Comparison of ENCODE assay signal across 21 cellular contexts in the genomic region with DNA sequence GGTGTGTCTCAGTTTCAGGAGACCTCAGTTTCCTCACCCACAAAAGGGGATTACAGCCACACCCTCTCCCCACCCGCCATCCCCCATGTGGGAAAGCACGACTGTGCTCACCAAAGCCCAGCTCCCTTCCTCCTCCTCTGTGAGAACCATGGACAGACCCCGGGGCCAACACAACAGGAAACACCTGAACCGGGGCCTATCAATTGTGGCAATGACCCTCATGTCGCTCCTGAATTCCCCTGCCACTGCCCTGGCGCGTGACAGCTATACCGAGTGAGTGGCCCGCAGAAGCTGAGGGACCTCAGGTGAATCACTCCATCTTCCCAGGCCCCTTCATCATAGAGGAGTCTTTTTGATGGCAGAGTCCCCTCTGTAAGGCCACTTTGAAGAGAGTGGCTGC. TPM values are rescaled to one million over a fixed set of nuclear protein-coding genes. Genes with fewer than 3 reads are reported as not detected.
"Had no signal": no experiment of that assay in that cellular context is flagged by ENCODE, and none has a peak within 500 bp of the region (broad histone marks: within the 10 kb centered on the region; RNA-seq: fewer than 3 reads in every experiment).

No MANE protein-coding gene starts in this region.

- FAIRE-seq: kidney had no signal

- H3K4me2 ChIP-seq: hepatocyte, smooth muscle cell had no signal

- H3K4me1 ChIP-seq: body of pancreas, colonic mucosa, uterus had no signal

- H3K27me3 Mint-ChIP-seq: activated CD4-positive, alpha-beta memory T cell treated with anti-CD3 and anti-CD28 coated beads, Interleukin-2, amount 10 ng/mL, durations not matched to agents 7 days and 5 days; activated naive CD8-positive, alpha-beta T cell treated with anti-CD3 and anti-CD28 coated beads for 36 hours; progenitor cell of endocrine pancreas had no signal

- H3K36me3 ChIP-seq: colonic mucosa, uterus had no signal

- DNase-seq: activated CD4-positive, alpha-beta memory T cell treated with anti-CD3 and anti-CD28 coated beads, Interleukin-2, amount 10 ng/mL, durations not matched to agents 7 days and 5 days; activated effector memory CD4-positive, alpha-beta T cell treated with anti-CD3 and anti-CD28 coated beads, Interleukin-2, amount 50 U/mL, for 16 hours; activated naive CD8-positive, alpha-beta T cell treated with anti-CD3 and anti-CD28 coated beads for 36 hours; activated T-cell treated with anti-CD3 and anti-CD28 coated beads, Interleukin-2, amount 50 U/mL, for 4 hours; amygdala; caudate nucleus; colonic mucosa; effector CD8-positive, alpha-beta T cell; kidney; left ventricle myocardium superior; mesendoderm; nephron progenitor cell; uterus; WERI-Rb-1 had no signal

- ATAC-seq: activated T-cell treated with anti-CD3 and anti-CD28 coated beads, Interleukin-2, amount 50 U/mL, for 4 hours; body of pancreas; left ventricle myocardium superior had no signal

- H3K9me3 ChIP-seq: body of pancreas, colonic mucosa, right atrium auricular region, uterus had no signal

- H2AFZ ChIP-seq: hepatocyte had no signal

- H3K27ac Mint-ChIP-seq: activated CD4-positive, alpha-beta memory T cell treated with anti-CD3 and anti-CD28 coated beads, Interleukin-2, amount 10 ng/mL, durations not matched to agents 7 days and 5 days; activated naive CD8-positive, alpha-beta T cell treated with anti-CD3 and anti-CD28 coated beads for 36 hours; progenitor cell of endocrine pancreas had no signal

- H3K79me2 ChIP-seq: hepatocyte had no signal

- H3K27me3 ChIP-seq: body of pancreas, colonic mucosa, hepatocyte, right atrium auricular region, uterus had no signal

- H3K27ac ChIP-seq: body of pancreas, colonic mucosa, epithelial cell of prostate, hepatocyte, right atrium auricular region, SK-N-MC, uterus, WERI-Rb-1 had no signal

- H3K4me3 Mint-ChIP-seq: activated CD4-positive, alpha-beta memory T cell treated with anti-CD3 and anti-CD28 coated beads, Interleukin-2, amount 10 ng/mL, durations not matched to agents 7 days and 5 days; activated naive CD8-positive, alpha-beta T cell treated with anti-CD3 and anti-CD28 coated beads for 36 hours; activated T-cell treated with anti-CD3 and anti-CD28 coated beads, Interleukin-2, amount 50 U/mL, for 4 hours; nephron progenitor cell had no signal

- H3K4me3 ChIP-seq: body of pancreas, colonic mucosa, hepatocyte, right atrium auricular region, SK-N-MC, smooth muscle cell, uterus had no signal

- H3K9me3 Mint-ChIP-seq: activated CD4-positive, alpha-beta memory T cell treated with anti-CD3 and anti-CD28 coated beads, Interleukin-2, amount 10 ng/mL, durations not matched to agents 7 days and 5 days; activated naive CD8-positive, alpha-beta T cell treated with anti-CD3 and anti-CD28 coated beads for 36 hours; activated T-cell treated with anti-CD3 and anti-CD28 coated beads, Interleukin-2, amount 50 U/mL, for 4 hours; nephron progenitor cell had no signal

- H3K4me1 Mint-ChIP-seq: activated naive CD8-positive, alpha-beta T cell treated with anti-CD3 and anti-CD28 coated beads for 36 hours had no signal

RNA-seq across cellular contexts. Expression of gene PIF1, which starts 44.9 kb away (rescaled TPM):
- total RNA-seq: body of pancreas had no signal
